9 cellular contexts compared by ENCODE assay signal in the genomic region with DNA sequence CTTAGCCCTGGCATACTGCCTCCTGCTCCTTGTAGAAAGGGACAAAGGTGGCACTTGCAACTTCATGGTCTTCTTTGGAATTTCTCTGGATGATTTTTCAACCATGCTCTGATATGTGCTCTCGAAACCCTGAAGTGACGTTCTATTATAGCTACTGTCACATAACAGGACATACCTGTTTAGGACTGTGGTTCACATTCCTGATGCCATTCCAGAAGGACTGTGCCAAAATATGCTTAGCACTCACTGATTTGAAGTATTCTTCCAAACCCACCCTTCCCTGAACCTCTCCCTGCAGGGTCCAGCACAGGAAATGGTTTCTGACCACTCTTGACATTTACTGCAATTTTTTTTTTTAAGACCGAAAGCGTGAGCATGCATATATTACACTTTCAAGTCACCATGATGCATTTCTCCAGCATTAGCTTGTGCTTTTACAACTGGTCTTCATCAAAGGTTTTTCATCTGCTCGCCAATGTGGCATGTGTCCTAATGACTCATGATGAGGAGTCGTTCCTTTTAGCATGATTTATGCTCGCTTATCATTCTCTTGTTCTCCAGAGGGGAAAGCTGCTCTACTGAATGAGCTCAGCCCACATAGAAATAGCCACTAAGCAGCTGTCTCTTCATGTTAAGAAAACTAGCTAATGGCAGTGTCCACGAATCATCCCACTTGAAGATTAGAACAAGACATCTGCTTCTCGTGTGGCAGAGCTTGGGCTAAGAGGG.
A peak's percentile ranks its signal among the peaks of the same experiment; 100 is the strongest.
DNase-seq lines count a peak whose midpoint lies in the region; ATAC-seq, FAIRE-seq and TF ChIP-seq lines count a peak whose summit lies in the region.
"Had no signal": no experiment of that assay in that cellular context is flagged by ENCODE, and none has a peak within 500 bp of the region (broad histone marks: within the 10 kb centered on the region; RNA-seq: fewer than 3 reads in every experiment).

No MANE protein-coding gene starts in this region.

- H3K4me3 Mint-ChIP-seq in HFFc6 (peak overlapping the region; percentile 55), astrocyte (ENCODE audit: unreplicated experiment) (no peak overlapping the region), type B pancreatic cell (peak overlapping the region; percentile 51)
- no peak overlapping the region for H3K4me3 Mint-ChIP-seq in activated T-helper 17 cell treated with anti-CD3 and anti-CD28 coated beads, Interleukin-2, amount 50 U/mL, for 72 hours
- H3K4me3 Mint-ChIP-seq: naive thymus-derived CD8-positive, alpha-beta T cell had no signal

- DNase-seq in HFFc6 (peak; percentile 99), astrocyte (ENCODE audit: low read depth) (peak; percentile 100), left ventricle myocardium inferior (no peak), type B pancreatic cell (ENCODE audit: extremely low spot score, unreplicated experiment) (no peak), spleen (no peak)
- DNase-seq: naive thymus-derived CD8-positive, alpha-beta T cell had no signal

- peak overlapping the region; percentile 68 for H3K4me2 ChIP-seq in astrocyte (ENCODE audit: low read length)

- peaks cover 20% of the 10 kb centered on the region for H3K36me3 Mint-ChIP-seq in HFFc6 (ENCODE audit: low read depth)
- H3K36me3 Mint-ChIP-seq in astrocyte (ENCODE audit: low read depth, unreplicated experiment): peaks cover 13% of the 10 kb centered on the region
- H3K36me3 Mint-ChIP-seq in type B pancreatic cell: peaks cover 8% of the 10 kb centered on the region
- no peaks in the 10 kb centered on the region for H3K36me3 Mint-ChIP-seq in activated T-helper 17 cell treated with anti-CD3 and anti-CD28 coated beads, Interleukin-2, amount 50 U/mL, for 72 hours (ENCODE audit: low read depth)
- H3K36me3 Mint-ChIP-seq: naive thymus-derived CD8-positive, alpha-beta T cell had no signal

- H3K27ac ChIP-seq in astrocyte (ENCODE audit: low read depth, low read length): peak overlapping the region; percentile 100
- peak overlapping the region; percentile 42 for H3K27ac ChIP-seq in left ventricle myocardium inferior (replicated peaks)
- H3K27ac ChIP-seq in spleen: no peak overlapping the region
- H3K27ac ChIP-seq in gastroesophageal sphincter: no peak overlapping the region

- H3K27ac Mint-ChIP-seq in HFFc6: peak overlapping the region; percentile 88
- H3K27ac Mint-ChIP-seq in astrocyte (ENCODE audit: unreplicated experiment): peak overlapping the region; percentile 77
- peak overlapping the region; percentile 85 for H3K27ac Mint-ChIP-seq in type B pancreatic cell
- H3K27ac Mint-ChIP-seq in activated T-helper 17 cell treated with anti-CD3 and anti-CD28 coated beads, Interleukin-2, amount 50 U/mL, for 72 hours: no peak overlapping the region
- H3K27ac Mint-ChIP-seq: naive thymus-derived CD8-positive, alpha-beta T cell had no signal

- H4K20me1 ChIP-seq in astrocyte (ENCODE audit: insufficient read depth, low read length): no peaks in the 10 kb centered on the region

- H2AFZ ChIP-seq in astrocyte (ENCODE audit: low read depth, low read length): no peak overlapping the region

- H3K4me3 ChIP-seq in astrocyte (ENCODE audit: insufficient read depth, low read depth, low read length): no peak overlapping the region
- H3K4me3 ChIP-seq in left ventricle myocardium inferior: no peak overlapping the region
- no peak overlapping the region for H3K4me3 ChIP-seq in spleen
- no peak overlapping the region for H3K4me3 ChIP-seq in gastroesophageal sphincter

- peaks cover 37% of the 10 kb centered on the region for H3K79me2 ChIP-seq in astrocyte (ENCODE audit: insufficient read depth, low read length)

- H3K4me1 ChIP-seq in astrocyte (ENCODE audit: insufficient read depth, low read length) (peaks cover 26% of the 10 kb centered on the region), left ventricle myocardium inferior (no peaks in the 10 kb centered on the region), spleen (no peaks in the 10 kb centered on the region), gastroesophageal sphincter (no peaks in the 10 kb centered on the region)

- intact Hi-C loops in left ventricle myocardium inferior (cut with micrococcal nuclease) (no loop called here), spleen (cut with DNase I; ENCODE audit: low total_unique reads) (no loop called here)

- TF ChIP-seq EP300 in gastroesophageal sphincter (IDR thresholded peaks at IDR 0.05): no peak

- H3K4me1 Mint-ChIP-seq in HFFc6 (ENCODE audit: low read depth): peaks cover 53% of the 10 kb centered on the region
- H3K4me1 Mint-ChIP-seq in astrocyte (ENCODE audit: low read depth, unreplicated experiment): peaks cover 16% of the 10 kb centered on the region
- H3K4me1 Mint-ChIP-seq in type B pancreatic cell (ENCODE audit: unreplicated experiment): peaks cover 15% of the 10 kb centered on the region
- H3K4me1 Mint-ChIP-seq in activated T-helper 17 cell treated with anti-CD3 and anti-CD28 coated beads, Interleukin-2, amount 50 U/mL, for 72 hours: peaks cover 10% of the 10 kb centered on the region

- TF ChIP-seq CTCF in HFFc6 (IDR thresholded peaks at IDR 0.05): no peak
- TF ChIP-seq CTCF in astrocyte (IDR thresholded peaks at IDR 0.05; ENCODE audit: insufficient read depth, low read depth, low read length): no peak
- no peak for TF ChIP-seq CTCF in left ventricle myocardium inferior (IDR thresholded peaks at IDR 0.05; ENCODE audit: borderline replicate concordance)
- TF ChIP-seq CTCF in type B pancreatic cell (conservative IDR thresholded peaks at IDR 0.05): no peak
- TF ChIP-seq CTCF in spleen (IDR thresholded peaks at IDR 0.05 in 8 of 11, conservative IDR thresholded peaks at IDR 0.05 in 3 of 11): no peak
- no peak for TF ChIP-seq CTCF in gastroesophageal sphincter (IDR thresholded peaks at IDR 0.05)

- H3K9me3 Mint-ChIP-seq in HFFc6 (peaks cover 10% of the 10 kb centered on the region), astrocyte (ENCODE audit: unreplicated experiment) (peaks cover 2% of the 10 kb centered on the region), type B pancreatic cell (peaks cover 22% of the 10 kb centered on the region)
- H3K9me3 Mint-ChIP-seq in activated T-helper 17 cell treated with anti-CD3 and anti-CD28 coated beads, Interleukin-2, amount 50 U/mL, for 72 hours: peaks cover 6% of the 10 kb centered on the region

- H3K9me3 ChIP-seq in astrocyte (ENCODE audit: insufficient read depth, low read depth, low read length) (peaks cover 7% of the 10 kb centered on the region), left ventricle myocardium inferior (replicated peaks) (no peaks in the 10 kb centered on the region), spleen (peaks cover 0 to 5% (median 0%) of the 10 kb centered on the region in 8 donors), gastroesophageal sphincter (no peaks in the 10 kb centered on the region)

- no peak for ATAC-seq in activated T-helper 17 cell treated with anti-CD3 and anti-CD28 coated beads, Interleukin-2, amount 50 U/mL, for 72 hours (replicated peaks)
- ATAC-seq in gastroesophageal sphincter: no peak
- ATAC-seq: naive thymus-derived CD8-positive, alpha-beta T cell had no signal

- peak; percentile 100 for FAIRE-seq in astrocyte (lab: Jason Lieb, UNC)
- FAIRE-seq: frontal cortex had no signal

- WGBS in spleen, 5 donors: 62 to 70% (median 65%) methylated on average over 9 of the region's 9 CpGs
- 26 to 42% methylated on average over 9 of the region's 9 CpGs for WGBS in gastroesophageal sphincter (ENCODE audit: low coverage in 1 of 2), 2 donors

- peaks cover 4% of the 10 kb centered on the region; the same call in 1 of the 2 replicates for H3K27me3 Mint-ChIP-seq in HFFc6 (ENCODE audit: insufficient read depth)
- no peaks in the 10 kb centered on the region for H3K27me3 Mint-ChIP-seq in astrocyte (ENCODE audit: low read depth, unreplicated experiment)
- peaks cover 10% of the 10 kb centered on the region for H3K27me3 Mint-ChIP-seq in type B pancreatic cell
- H3K27me3 Mint-ChIP-seq in activated T-helper 17 cell treated with anti-CD3 and anti-CD28 coated beads, Interleukin-2, amount 50 U/mL, for 72 hours: no peaks in the 10 kb centered on the region

- H3K27me3 ChIP-seq in astrocyte (ENCODE audit: insufficient read depth, low read length) (no peaks in the 10 kb centered on the region), left ventricle myocardium inferior (ENCODE audit: low read depth) (peaks cover 30% of the 10 kb centered on the region), spleen (replicated peaks in 1 of 7) (peaks cover 0 to 6% (median 0%) of the 10 kb centered on the region in 7 donors), gastroesophageal sphincter (no peaks in the 10 kb centered on the region)

- H3K36me3 ChIP-seq in astrocyte (ENCODE audit: insufficient read depth, low read length) (peaks cover 11% of the 10 kb centered on the region), left ventricle myocardium inferior (no peaks in the 10 kb centered on the region), spleen (no peaks in the 10 kb centered on the region), gastroesophageal sphincter (no peaks in the 10 kb centered on the region)

- no peak for TF ChIP-seq POLR2A in spleen (IDR thresholded peaks at IDR 0.05)
- TF ChIP-seq POLR2A in gastroesophageal sphincter (IDR thresholded peaks at IDR 0.05): no peak

- peak overlapping the region; percentile 85 for H3K9ac ChIP-seq in astrocyte (ENCODE audit: low read length)

Comparison
In these comparisons a context has a peak if more than half of its experiments do, and no peak if none do; other contexts are left out.
1. DNase-seq: peak in HFFc6 (single experiment) and astrocyte (single experiment); none in left ventricle myocardium inferior (single experiment), type B pancreatic cell (single experiment) and spleen (single experiment).
2. H3K4me3 Mint-ChIP-seq: peak in HFFc6 (single experiment) and type B pancreatic cell (single experiment); none in astrocyte (single experiment) and activated T-helper 17 cell treated with anti-CD3 and anti-CD28 coated beads, Interleukin-2, amount 50 U/mL, for 72 hours (single experiment).
3. H3K27ac ChIP-seq: peak in astrocyte (single experiment) and left ventricle myocardium inferior (single experiment); none in spleen (0 of 8) and gastroesophageal sphincter (0 of 4).